Comparison of ENCODE assay signal across 10 cellular contexts in the genomic region with DNA sequence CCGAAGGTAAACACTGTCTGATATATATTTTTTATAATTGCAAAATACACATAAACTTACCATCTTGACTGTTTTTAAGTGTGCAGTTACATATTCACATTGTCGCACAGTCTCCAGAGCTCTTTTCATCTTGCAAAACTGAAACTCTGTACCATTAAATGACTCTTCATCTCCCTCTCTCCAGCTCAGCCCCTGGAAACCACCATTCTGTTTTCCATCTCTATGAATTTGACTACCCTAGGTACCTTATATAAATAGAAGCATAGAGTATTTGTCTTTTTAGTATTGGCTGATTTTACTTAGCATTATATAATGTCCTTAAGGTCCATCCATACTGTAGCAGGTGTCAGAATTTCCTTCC. TPM values are rescaled to one million over a fixed set of nuclear protein-coding genes. Genes with fewer than 3 reads are reported as not detected.
DNase-seq lines count a peak whose midpoint lies in the region; ATAC-seq, FAIRE-seq and TF ChIP-seq lines count a peak whose summit lies in the region.
"Had no signal": no experiment of that assay in that cellular context is flagged by ENCODE, and none has a peak within 500 bp of the region (broad histone marks: within the 10 kb centered on the region; RNA-seq: fewer than 3 reads in every experiment).

No MANE protein-coding gene starts in this region.

- in situ Hi-C loops in GM12878 (cut with MboI), result no loop called here

- peak overlapping the region; percentile 77 for H3K4me2 ChIP-seq in GM12878 (ENCODE audit: control insufficient read depth, insufficient read depth)

- TF ChIP-seq POLR2A in GM12891 (IDR thresholded peaks at IDR 0.05; ENCODE audit: low read depth, low read length), result no peak
- TF ChIP-seq POLR2A in GM12878 (IDR thresholded peaks at IDR 0.05; ENCODE audit: low read depth, low read length), result no peak
- no peak for TF ChIP-seq POLR2A in body of pancreas (IDR thresholded peaks at IDR 0.05)

- BruUV-seq in GM12878 (replicated peaks; lab: Mats Ljungman, UMichigan), result no TSS peak

- H3K4me1 ChIP-seq in GM12878 (ENCODE audit: control insufficient read depth, insufficient read depth, low read length) (peaks cover 58% of the 10 kb centered on the region), body of pancreas (peaks cover 24% of the 10 kb centered on the region)

- H3K27ac ChIP-seq in GM12878 (ENCODE audit: control insufficient read depth, insufficient read depth) (peak overlapping the region; percentile 62), body of pancreas (peak overlapping the region in 1 of 4 donors; percentile 30)

- H3K9ac ChIP-seq in GM12878 (ENCODE audit: control insufficient read depth, insufficient read depth, low read length), result no peak overlapping the region

- POLR2A ChIA-PET in GM12878 (lab: Charles Lee), result interaction anchor here (1.0 to 2.3 kb wide), 3 partner anchors 9 to 21 kb away, joined by 3 to 8 read pairs (median 5); no protein-coding TSS in a partner anchor

- no peaks in the 10 kb centered on the region for H3K27me3 ChIP-seq in GM12878 (replicated peaks in 1 of 2; ENCODE audit: control insufficient read depth in 2 of 2, insufficient read depth in 2 of 2, low read length in 1 of 2)
- no peaks in the 10 kb centered on the region for H3K27me3 ChIP-seq in body of pancreas

- H3K79me2 ChIP-seq in GM12878 (ENCODE audit: control insufficient read depth, insufficient read depth, low read length), result peaks cover 99% of the 10 kb centered on the region

- no peak for TF ChIP-seq CTCF in GM12878 (IDR thresholded peaks at IDR 0.05 in 2 of 3, conservative IDR thresholded peaks at IDR 0.05 in 1 of 3; ENCODE audit: control insufficient read depth in 2 of 3, extremely low read depth in 1 of 3, insufficient read depth in 1 of 3, low read depth in 3 of 3, low read length in 3 of 3)
- TF ChIP-seq CTCF in body of pancreas (IDR thresholded peaks at IDR 0.05), result no peak

- H3K9me3 ChIP-seq in GM12878 (replicated peaks; ENCODE audit: control insufficient read depth, insufficient read depth, low read length) (no peaks in the 10 kb centered on the region), body of pancreas (no peaks in the 10 kb centered on the region)

- intact Hi-C loops in GM12878 (cut with micrococcal nuclease; ENCODE audit: unreplicated experiment), result loop anchor here (2.0 kb wide), 1 partner anchor 46 kb away; a partner anchor contains a TSS
- intact Hi-C loops in body of pancreas (cut with DNase I), result no loop called here

- FAIRE-seq in GM12891 (lab: Jason Lieb, UNC), result peak; percentile 81
- no peak for FAIRE-seq in GM12878 (lab: Jason Lieb, UNC)

- 0 out of 4 replicates have a peak, but pooled peaks cover 0 to 3% of the 10 kb centered on the region in 2 experiments for H3K36me3 ChIP-seq in GM12878 (ENCODE audit: control insufficient read depth in 2 of 2, insufficient read depth in 2 of 2, low read length in 1 of 2)
- no peaks in the 10 kb centered on the region for H3K36me3 ChIP-seq in body of pancreas (replicated peaks in 1 of 2; ENCODE audit: insufficient read depth in 1 of 2, low read depth in 2 of 2)

- 0 out of 4 replicates have a peak, but pooled peaks of 1 of the 2 experiments have one; percentile 16 for TF ChIP-seq EP300 in GM12878 (IDR thresholded peaks at IDR 0.05; ENCODE audit: borderline replicate concordance in 1 of 2, control insufficient read depth in 1 of 2, low read depth in 2 of 2, low read length in 2 of 2)

- SMC1A ChIA-PET in GM12878 (lab: Charles Lee; ENCODE audit: uncharacterized antibody, unreplicated experiment), result interaction anchor here (0.7 to 15.8 kb wide), 10 partner anchors 13 to 122 kb away, joined by 3 to 367 read pairs (median 4); no protein-coding TSS in a partner anchor

- no peak for DNase-seq in GM12891 (ENCODE audit: insufficient read length, low spot score)
- no peak for DNase-seq in GM12878 (ENCODE audit: low read depth, low spot score)
- no peak for DNase-seq in NCI-H1436 (lab: John Stamatoyannopoulos, UW)
- DNase-seq in NCI-H510A (lab: John Stamatoyannopoulos, UW), result no peak
- no peak for DNase-seq in T-helper 9 cell
- DNase-seq in body of pancreas, result no peak
- DNase-seq: left colon had no signal

- peak; percentile 47 for ATAC-seq in GM19397 (IDR thresholded peaks at IDR 0.05; ENCODE audit: unreplicated experiment)
- ATAC-seq in HG03108 (IDR thresholded peaks at IDR 0.05; ENCODE audit: unreplicated experiment), result peak; percentile 23
- ATAC-seq in GM12878, result peak; percentile 73
- ATAC-seq in body of pancreas, result no peak

- no peaks in the 10 kb centered on the region for H4K20me1 ChIP-seq in GM12878 (ENCODE audit: control insufficient read depth, insufficient read depth)

- H3K4me3 ChIP-seq in GM12878 (0 out of 2 replicates have a peak overlapping the region, but pooled peaks have one; percentile 48), body of pancreas (no peak overlapping the region)
- H3K4me3 ChIP-seq: skin epidermis had no signal

- H2AFZ ChIP-seq in GM12878 (ENCODE audit: control insufficient read depth, low read depth, low read length), result no peak overlapping the region

- CTCF ChIA-PET in GM12878 (lab: Yijun Ruan, JAX), result interaction anchor here (1.4 kb wide), 1 partner anchor 44 kb away, joined by 4 read pairs; no protein-coding TSS in a partner anchor

- TF ChIP-seq RAD21 in GM12878 (IDR thresholded peaks at IDR 0.05; ENCODE audit: insufficient read depth, low read depth, low read length), result no peak

- RAD21 ChIA-PET in GM12878 (lab: Charles Lee; ENCODE audit: unreplicated experiment), result interaction anchor here (0.7 to 1.1 kb wide), 4 partner anchors 20 to 194 kb away, joined by 3 to 6 read pairs (median 4); no protein-coding TSS in a partner anchor

- WGBS in GM12878 (ENCODE audit: insufficient coverage, insufficient replicate concordance, low lambda C conversion rate, missing lambda C conversion rate), result 0% methylated on average over 2 of the region's 2 CpGs
- 80 to 84% methylated on average over 2 of the region's 2 CpGs for WGBS in body of pancreas, 2 donors

TF ChIP-seq in GM12891, 5 proteins besides CTCF, POLR2A, EP300 and RAD21:
- TF ChIP-seq PAX5 (IDR thresholded peaks at IDR 0.05; ENCODE audit: insufficient read depth, low read length, severe bottlenecking), result no peak
- TF ChIP-seq POU2F2 (IDR thresholded peaks at IDR 0.05; ENCODE audit: low read depth, low read length), result no peak
- TF ChIP-seq POLR2AphosphoS5 (IDR thresholded peaks at IDR 0.05; ENCODE audit: low read depth, low read length), result no peak
- TF ChIP-seq SPI1 (IDR thresholded peaks at IDR 0.05; ENCODE audit: low read depth, low read length), result no peak
- TF ChIP-seq TAF1 (IDR thresholded peaks at IDR 0.05; ENCODE audit: low read depth, low read length), result no peak

TF ChIP-seq in GM12878, 131 proteins besides CTCF, POLR2A, EP300 and RAD21 (continues in another document):
- TF ChIP-seq FOXK2 (IDR thresholded peaks at IDR 0.05), result no peak
- TF ChIP-seq ESRRA (IDR thresholded peaks at IDR 0.05; ENCODE audit: low read length), result no peak
- TF ChIP-seq, protein P1, sequence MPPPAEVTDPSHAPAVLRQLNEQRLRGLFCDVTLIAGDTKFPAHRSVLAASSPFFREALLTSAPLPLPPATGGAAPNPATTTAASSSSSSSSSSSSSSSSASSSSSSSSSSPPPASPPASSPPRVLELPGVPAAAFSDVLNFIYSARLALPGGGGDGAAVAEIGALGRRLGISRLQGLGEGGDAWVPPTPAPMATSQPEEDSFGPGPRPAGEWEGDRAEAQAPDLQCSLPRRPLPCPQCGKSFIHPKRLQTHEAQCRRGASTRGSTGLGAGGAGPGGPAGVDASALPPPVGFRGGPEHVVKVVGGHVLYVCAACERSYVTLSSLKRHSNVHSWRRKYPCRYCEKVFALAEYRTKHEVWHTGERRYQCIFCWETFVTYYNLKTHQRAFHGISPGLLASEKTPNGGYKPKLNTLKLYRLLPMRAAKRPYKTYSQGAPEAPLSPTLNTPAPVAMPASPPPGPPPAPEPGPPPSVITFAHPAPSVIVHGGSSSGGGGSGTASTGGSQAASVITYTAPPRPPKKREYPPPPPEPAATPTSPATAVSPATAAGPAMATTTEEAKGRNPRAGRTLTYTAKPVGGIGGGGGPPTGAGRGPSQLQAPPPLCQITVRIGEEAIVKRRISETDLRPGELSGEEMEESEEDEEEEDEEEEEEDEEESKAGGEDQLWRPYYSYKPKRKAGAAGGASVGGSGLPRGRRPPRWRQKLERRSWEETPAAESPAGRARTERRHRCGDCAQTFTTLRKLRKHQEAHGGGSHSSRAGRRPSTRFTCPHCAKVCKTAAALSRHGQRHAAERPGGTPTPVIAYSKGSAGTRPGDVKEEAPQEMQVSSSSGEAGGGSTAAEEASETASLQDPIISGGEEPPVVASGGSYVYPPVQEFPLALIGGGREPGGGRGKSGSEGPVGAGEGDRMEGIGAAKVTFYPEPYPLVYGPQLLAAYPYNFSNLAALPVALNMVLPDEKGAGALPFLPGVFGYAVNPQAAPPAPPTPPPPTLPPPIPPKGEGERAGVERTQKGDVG (CRISPR knock-in tag; IDR thresholded peaks at IDR 0.05), result no peak

RNA-seq across cellular contexts. Expression of a gene that starts 45.8 kb away (rescaled TPM):
- polyA plus RNA-seq in GM12891 (2012; ENCODE audit: low read depth, missing spikeins), result 19.9 TPM
- 234 and 245 TPM in 2 replicates for total RNA-seq in GM12878 (2013; cell fraction: nucleolus; rRNA removed)
- total RNA-seq in GM12878 (2014; rRNA removed) (13.2 and 13.8 TPM in 2 replicates), GM12878 (2014; rRNA removed; fragmentation: Illumina TruSeq; extraction: Trizol) (16.8 and 17.5 TPM in 2 replicates), GM12878 (2021) (23.3 and 24.0 TPM in 2 replicates), body of pancreas (1 to 10 TPM; 7.3 to 8.6 TPM)
- 11.3 TPM for polyA plus RNA-seq in GM12878 (2011; ENCODE audit: low read depth)
- polyA plus RNA-seq in GM12878 (2011; rRNA removed) (48.9 and 51.6 TPM in 2 replicates), GM12878 (2014; fragmentation: Illumina TruSeq; extraction: Trizol) (20.0 and 23.4 TPM in 2 replicates), GM12878 (2014; fragmentation: Nextera tagmentation; extraction: Ambion mirVana) (1 to 10 TPM; 5.3 to 5.4 TPM), GM12878 (2014; rRNA removed) (13.8 and 15.6 TPM in 2 replicates), GM12878 (2016; fragmentation: Nextera tagmentation; extraction: Ambion mirVana) (1 to 10 TPM; 7.9 to 9.2 TPM)
- polyA plus RNA-seq in GM12878 (2011; cell fraction: cytosol; rRNA removed), result 21.1 and 23.9 TPM in 2 replicates
- 43.0 and 54.0 TPM in 2 replicates for polyA plus RNA-seq in GM12878 (2011; cell fraction: nucleus; rRNA removed)
- 16.7 and 24.5 TPM in 2 replicates for polyA plus RNA-seq in GM12878 (2012)
- 76.0 and 94.2 TPM in 2 replicates for polyA minus RNA-seq in GM12878 (2011; rRNA and poly(A)+ RNA removed)
- polyA minus RNA-seq in GM12878 (2011; cell fraction: cytosol; rRNA and poly(A)+ RNA removed), result 19.8 and 21.5 TPM in 2 replicates
- polyA minus RNA-seq in GM12878 (2011; cell fraction: nucleus; rRNA and poly(A)+ RNA removed), result 103 and 119 TPM in 2 replicates
